In the genomic region with DNA sequence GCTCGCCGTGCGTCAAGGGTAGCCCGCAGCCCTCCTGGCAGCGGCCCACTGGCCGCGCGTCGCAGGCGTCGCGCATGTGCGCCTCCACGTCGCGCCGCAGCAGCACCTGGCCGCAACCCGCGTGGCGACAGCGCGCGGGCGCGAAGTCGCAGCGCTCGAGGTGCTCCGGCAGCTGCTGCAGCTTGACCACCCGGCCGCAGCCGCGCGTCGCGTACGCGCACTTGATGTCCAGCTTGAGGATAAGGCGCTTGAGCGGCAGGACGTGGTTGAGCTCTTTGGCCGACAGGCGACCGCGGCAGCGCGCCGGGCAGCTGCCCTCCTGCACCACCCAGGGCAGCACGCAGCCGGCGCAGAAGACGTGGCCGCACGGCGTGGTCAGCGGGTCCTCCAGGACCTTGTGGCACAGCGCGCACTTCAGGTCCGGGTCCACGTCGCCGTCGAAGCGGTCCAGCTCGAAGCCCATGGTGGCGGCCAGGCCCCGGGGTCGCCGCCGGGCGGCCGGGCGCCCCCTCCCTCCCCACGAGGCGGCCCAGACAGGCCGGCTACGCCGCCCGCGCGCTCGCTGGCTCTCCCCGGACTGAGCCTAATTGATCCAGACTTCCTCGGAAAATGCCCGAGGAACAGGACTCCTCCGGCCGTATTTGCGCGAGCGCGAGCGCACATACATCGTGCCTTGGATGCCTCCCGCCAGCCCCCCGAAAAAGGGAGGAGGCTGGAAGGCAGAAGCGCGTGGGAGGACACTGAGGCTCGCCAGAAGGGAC, we compare ENCODE assay signal across 8 cellular contexts. TPM values are rescaled to one million over a fixed set of nuclear protein-coding genes. Genes with fewer than 3 reads are reported as not detected.
DNase-seq lines count a peak whose midpoint lies in the region; ATAC-seq and FAIRE-seq lines count a peak whose summit lies in the region.

A gene (minus strand): TSS at position 579 of the 761 bp plus-strand sequence.

- no peaks in the 10 kb centered on the region for H3K36me3 ChIP-seq in neuron (ENCODE audit: insufficient read depth, low read length)

- H3K4me1 ChIP-seq in neuron (ENCODE audit: insufficient read depth, low read length) = peaks cover 38% of the 10 kb centered on the region

- no peaks in the 10 kb centered on the region for H3K9me3 ChIP-seq in neuron (ENCODE audit: low read length)

- FAIRE-seq in frontal cortex (lab: Jason Lieb, UNC) = no peak

- peak within 1 kb of the TSS; percentile 100 for H2AFZ ChIP-seq in neuron (ENCODE audit: low read depth, low read length)

- no peaks in the 10 kb centered on the region for H3K27me3 ChIP-seq in neuron (ENCODE audit: insufficient read depth, low read length)

- H3K4me3 ChIP-seq in neuron (ENCODE audit: low read length) = peak within 1 kb of the TSS; percentile 66

- ATAC-seq in HG02798 (IDR thresholded peaks at IDR 0.05; ENCODE audit: poor library complexity, unreplicated experiment) = no peak

- in situ Hi-C loops in SK-MEL-5 (cut with HindIII; ENCODE audit: low pct_unique_long_range_greater_than_20kb, low sequenced_read_pairs) = no loop called here

- DNase-seq in GM03348 (ENCODE audit: low spot score) (peak; percentile 85), SK-MEL-5 (ENCODE audit: low read depth, low spot score) (peak; percentile 59), frontal cortex (ENCODE audit: low spot score in 2 of 2) (peak; percentile 56 to 57), OCI-M2 (lab: John Stamatoyannopoulos, UW; ENCODE audit: unreplicated experiment) (no peak), NOMO-1 (lab: John Stamatoyannopoulos, UW; ENCODE audit: unreplicated experiment in 2 of 2) (no peak), NCI-H1436 (lab: John Stamatoyannopoulos, UW) (no peak)

RNA-seq across cellular contexts. Expression of the gene that starts here (rescaled TPM):
- 4.0 and 5.2 TPM in 2 replicates for total RNA-seq in SK-MEL-5 (2014; rRNA removed; shearing (Covaris generic))
- polyA plus RNA-seq in SK-MEL-5 (2015; cell fraction: cytosol; rRNA removed) = 10.1 and 12.5 TPM in 2 replicates
- polyA plus RNA-seq in SK-MEL-5 (2015; cell fraction: nucleus; rRNA removed) = 5.0 and 6.1 TPM in 2 replicates
- 45.7 TPM for total RNA-seq in frontal cortex

Comparison
In these comparisons a context has a peak if more than half of its experiments do, and no peak if none do; other contexts are left out.
1. DNase-seq: peak in GM03348 (single experiment), SK-MEL-5 (single experiment) and frontal cortex (2 of 2); none in OCI-M2 (single experiment), NOMO-1 (0 of 2) and NCI-H1436 (single experiment).